In genomic region chr12:28135801-28136439, GRCh38 we compare ENCODE assay signal across 8 cellular contexts.
"Had no signal": no experiment of that assay in that cellular context is flagged by ENCODE, and none has a peak within 500 bp of the region (broad histone marks: within the 10 kb centered on the region; RNA-seq: fewer than 3 reads in every experiment).

No MANE protein-coding gene starts in this region.

- H3K36me3 ChIP-seq: HAP-1 had no signal

- H3K4me1 ChIP-seq: HAP-1 had no signal

- DNase-seq: H7, HFFc6 had no signal

- H3K36me3 Mint-ChIP-seq: IgD-negative memory B cell had no signal

- H3K4me3 ChIP-seq: GM23338, HAP-1 had no signal

- H3K4me3 Mint-ChIP-seq: GM23338, HFFc6, IgD-negative memory B cell had no signal

- H3K9me3 Mint-ChIP-seq: GM23338, HFFc6, IgD-negative memory B cell had no signal

- H3K9me3 ChIP-seq: HAP-1 had no signal

- H3K27ac ChIP-seq: HL-60 had no signal

- FAIRE-seq: HepG2 had no signal

- H3K27ac Mint-ChIP-seq: GM23338, HFFc6, IgD-negative memory B cell had no signal

- H2AFZ ChIP-seq: GM23338 had no signal

- H3K4me1 Mint-ChIP-seq: GM23338, IgD-negative memory B cell had no signal

- H3K4me2 ChIP-seq: GM23338 had no signal

- ATAC-seq: GM23338, HCT116, HepG2 had no signal
